In genomic region chr18:48125724-48126123, GRCh38 we compare ENCODE assay signal across 20 cellular contexts.
"Had no signal": no experiment of that assay in that cellular context is flagged by ENCODE, and none has a peak within 500 bp of the region (broad histone marks: within the 10 kb centered on the region; RNA-seq: fewer than 3 reads in every experiment).

No MANE protein-coding gene starts in this region.

- H3K9ac ChIP-seq: parathyroid adenoma had no signal

- H3K79me2 ChIP-seq: parathyroid adenoma had no signal

- H3K36me3 Mint-ChIP-seq: activated naive CD4-positive, alpha-beta T cell treated with anti-CD3 and anti-CD28 coated beads, Interleukin-2, amount 50 U/mL, for 72 hours; naive thymus-derived CD8-positive, alpha-beta T cell; stimulated activated memory B cell treated with anti-CD40 and anti-IgM and Interleukin-4, amounts not matched to agents 10 μg/mL and 1 μg/mL and 100 μg/mL, for 72 hours; WTC11 had no signal

- H3K27me3 ChIP-seq: adrenal gland, esophagus muscularis mucosa, sigmoid colon, tibial nerve, vagina had no signal

- ATAC-seq: naive thymus-derived CD8-positive, alpha-beta T cell; stimulated activated memory B cell treated with anti-CD40 and anti-IgM and Interleukin-4, amounts not matched to agents 10 μg/mL and 1 μg/mL and 100 μg/mL, for 72 hours; WTC11 had no signal

- H3K27ac ChIP-seq: esophagus muscularis mucosa, heart right ventricle, parathyroid adenoma, sigmoid colon, tibial nerve, vagina had no signal

- H3K4me1 Mint-ChIP-seq: naive thymus-derived CD8-positive, alpha-beta T cell; stimulated activated memory B cell treated with anti-CD40 and anti-IgM and Interleukin-4, amounts not matched to agents 10 μg/mL and 1 μg/mL and 100 μg/mL, for 72 hours had no signal

- H3K4me3 ChIP-seq: adrenal gland, esophagus muscularis mucosa, heart right ventricle, sigmoid colon, tibial nerve, vagina had no signal

- DNase-seq: activated CD4-positive, alpha-beta T cell treated with anti-CD3 and anti-CD28 coated beads for 4 hours; activated CD8-positive, alpha-beta T cell treated with anti-CD3 and anti-CD28 coated beads for 36 hours; activated gamma-delta T cell treated with Interleukin-2 at 50 U/mL for 16 hours; activated T-cell treated with anti-CD3 and anti-CD28 coated beads, Interleukin-2, amount 50 U/mL, for 4 hours; adrenal gland; effector CD8-positive, alpha-beta T cell; heart right ventricle; naive thymus-derived CD8-positive, alpha-beta T cell; sigmoid colon; stimulated activated CD4-positive, alpha-beta T cell treated with anti-CD3 and anti-CD28 coated beads, Interleukin-4, amount 100 ng/mL, for 24 hours; substantia nigra had no signal

- H3K36me3 ChIP-seq: adrenal gland, esophagus muscularis mucosa, heart right ventricle, sigmoid colon, tibial nerve had no signal

- H3K9me3 ChIP-seq: adrenal gland, esophagus muscularis mucosa, heart right ventricle, sigmoid colon, tibial nerve, vagina had no signal

- H3K27ac Mint-ChIP-seq: activated CD8-positive, alpha-beta T cell treated with anti-CD3 and anti-CD28 coated beads for 36 hours; activated naive CD4-positive, alpha-beta T cell treated with anti-CD3 and anti-CD28 coated beads, Interleukin-2, amount 50 U/mL, for 72 hours; dendritic cell treated with granulocyte-macrophage colony-stimulating factor and Interleukin-4, amounts not matched to agents 40 ng/mL and 50 ng/mL, for 4 days; naive thymus-derived CD8-positive, alpha-beta T cell; stimulated activated memory B cell treated with anti-CD40 and anti-IgM and Interleukin-4, amounts not matched to agents 10 μg/mL and 1 μg/mL and 100 μg/mL, for 72 hours; WTC11 had no signal

- FAIRE-seq: TTC549 had no signal

- H3K9me3 Mint-ChIP-seq: activated CD8-positive, alpha-beta T cell treated with anti-CD3 and anti-CD28 coated beads for 36 hours; activated naive CD4-positive, alpha-beta T cell treated with anti-CD3 and anti-CD28 coated beads, Interleukin-2, amount 50 U/mL, for 72 hours; activated T-cell treated with anti-CD3 and anti-CD28 coated beads, Interleukin-2, amount 50 U/mL, for 4 hours; dendritic cell treated with granulocyte-macrophage colony-stimulating factor and Interleukin-4, amounts not matched to agents 40 ng/mL and 50 ng/mL, for 4 days; naive thymus-derived CD8-positive, alpha-beta T cell; stimulated activated memory B cell treated with anti-CD40 and anti-IgM and Interleukin-4, amounts not matched to agents 10 μg/mL and 1 μg/mL and 100 μg/mL, for 72 hours; WTC11 had no signal

- H3K4me1 ChIP-seq: heart right ventricle, sigmoid colon had no signal

- H3K4me3 Mint-ChIP-seq: activated CD8-positive, alpha-beta T cell treated with anti-CD3 and anti-CD28 coated beads for 36 hours; activated T-cell treated with anti-CD3 and anti-CD28 coated beads, Interleukin-2, amount 50 U/mL, for 4 hours; dendritic cell treated with granulocyte-macrophage colony-stimulating factor and Interleukin-4, amounts not matched to agents 40 ng/mL and 50 ng/mL, for 4 days; naive thymus-derived CD8-positive, alpha-beta T cell; stimulated activated memory B cell treated with anti-CD40 and anti-IgM and Interleukin-4, amounts not matched to agents 10 μg/mL and 1 μg/mL and 100 μg/mL, for 72 hours; WTC11 had no signal
